ENCODE assay signal across 16 cellular contexts in the genomic region with DNA sequence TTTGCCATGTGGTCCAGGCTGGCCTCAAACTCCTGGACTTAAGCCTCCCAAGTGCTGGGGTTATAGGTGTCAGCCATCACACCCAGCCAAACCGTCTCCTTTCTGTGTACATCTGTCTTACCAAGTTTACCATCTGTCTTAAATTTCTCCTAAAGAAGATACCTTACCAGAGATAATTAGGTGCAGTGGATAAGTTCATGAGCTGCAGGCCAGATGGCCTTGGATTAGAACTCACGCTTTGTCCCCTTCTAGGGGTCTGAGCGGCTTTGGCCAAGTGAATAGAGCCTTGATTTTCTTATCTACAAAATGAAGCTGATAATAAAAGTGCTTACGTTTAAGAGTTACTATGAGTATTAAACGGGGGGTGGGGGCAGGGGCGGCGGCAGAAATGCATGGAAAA.
"Had no signal": no experiment of that assay in that cellular context is flagged by ENCODE, and none has a peak within 500 bp of the region (broad histone marks: within the 10 kb centered on the region; RNA-seq: fewer than 3 reads in every experiment).

No MANE protein-coding gene starts in this region.

- DNase-seq: Kasumi-1, MM.1S, NCI-H1092 treated with DMSO at 0.1 percent for 48 hours, NCI-H1436, NCI-H187, NCI-H2029, NCI-H2081 treated with DMSO at 0.1 percent for 48 hours, NCI-H2227 treated with DMSO at 0.1 percent for 48 hours, NCI-H510A, NCI-H526 treated with DMSO at 0.1 percent for 48 hours, NCI-H774, Right ventricle myocardium superior, RPMI8226, SIG-M5, T-helper 2 cell had no signal

- ATAC-seq: K562 had no signal
